ENCODE assay signal across 29 cellular contexts in the genomic region with DNA sequence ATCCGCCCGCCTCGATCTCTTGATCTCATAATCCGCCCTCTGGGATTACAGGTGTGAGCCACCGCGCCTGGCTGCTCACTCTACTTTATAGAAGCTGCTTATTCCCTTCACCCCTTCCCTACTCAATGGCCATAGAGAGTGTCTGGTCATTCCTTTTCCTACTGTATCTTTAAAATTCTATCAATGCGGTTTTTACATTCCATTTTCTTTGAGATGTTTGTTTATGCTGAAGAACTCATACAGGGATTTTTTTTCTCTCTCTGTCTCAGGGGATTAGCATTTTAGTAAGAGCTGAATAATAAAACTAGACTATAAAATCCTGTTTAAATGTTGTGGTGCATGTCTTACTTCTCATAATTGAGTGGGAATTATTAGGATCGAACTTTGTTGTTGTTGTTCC.
"Had no signal": no experiment of that assay in that cellular context is flagged by ENCODE, and none has a peak within 500 bp of the region (broad histone marks: within the 10 kb centered on the region; RNA-seq: fewer than 3 reads in every experiment).

No MANE protein-coding gene starts in this region.

- ATAC-seq: activated CD8-positive, alpha-beta T cell treated with anti-CD3 and anti-CD28 coated beads for 36 hours; activated T-cell treated with anti-CD3 and anti-CD28 coated beads, Interleukin-2, amount 50 U/mL, for 72 hours; body of pancreas; left colon; pancreas; sciatic nerve; SK-N-SH treated with all-trans-retinoic acid at 6 μM for 48 hours; stimulated activated effector memory CD8-positive, alpha-beta T cell treated with anti-CD3 and anti-CD28 coated beads, Interleukin-12 subunit alpha, Interleukin-12 subunit beta, amount 100 ng/mL, for 72 hours; stimulated activated naive CD8-positive, alpha-beta T cell treated with anti-CD3 and anti-CD28 coated beads, Interleukin-15, amount 100 ng/mL, for 72 hours; upper lobe of right lung had no signal

- H2AFZ ChIP-seq: hepatocyte had no signal

- H3K4me3 ChIP-seq: body of pancreas, colonic mucosa, dorsolateral prefrontal cortex, hepatocyte, pancreas, prostate gland, skin epidermis, suprapubic skin, tibial artery, upper lobe of right lung had no signal

- H3K79me2 ChIP-seq: hepatocyte had no signal

- H3K4me2 ChIP-seq: hepatocyte had no signal

- H3K27me3 ChIP-seq: body of pancreas, colonic mucosa, dorsolateral prefrontal cortex, hepatocyte, neutrophil, pancreas, suprapubic skin, tibial artery, upper lobe of right lung had no signal

- H3K27ac ChIP-seq: body of pancreas, colonic mucosa, dorsolateral prefrontal cortex, hepatocyte, neutrophil, pancreas, prostate gland, skin epidermis, suprapubic skin, tibial artery, upper lobe of right lung had no signal

- H3K36me3 ChIP-seq: colonic mucosa, neutrophil, pancreas, prostate gland, suprapubic skin, tibial artery, upper lobe of right lung had no signal

- DNase-seq: activated B cell treated with CpG ODN at 0.5 μM for 24 hours; activated CD4-positive, alpha-beta T cell treated with anti-CD3 and anti-CD28 coated beads, Interleukin-2, amount 50 U/mL, for 1 hour; activated CD8-positive, alpha-beta T cell treated with anti-CD3 and anti-CD28 coated beads for 36 hours; activated naive CD4-positive, alpha-beta T cell treated with Interleukin-2 at 50 U/mL for 16 hours; activated T-cell treated with anti-CD3 and anti-CD28 coated beads, Interleukin-2, amount 50 U/mL, for 72 hours; body of pancreas; colonic mucosa; dorsolateral prefrontal cortex; effector memory CD4-positive, alpha-beta T cell; kidney; left colon; mammary epithelial cell; naive B cell; nephron progenitor cell; pancreas; retina; stimulated activated CD4-positive, alpha-beta T cell treated with anti-CD3 and anti-CD28 coated beads, Interleukin-4, amount 100 ng/mL, for 24 hours; stimulated activated naive CD8-positive, alpha-beta T cell treated with anti-CD3 and anti-CD28 coated beads, Interleukin-15, amount 100 ng/mL, for 72 hours; T-helper 2 cell; tibial artery; upper lobe of right lung had no signal

- H3K4me1 ChIP-seq: colonic mucosa, pancreas, prostate gland, suprapubic skin, tibial artery, upper lobe of right lung had no signal

- H3K9me3 ChIP-seq: body of pancreas, colonic mucosa, neutrophil, pancreas, prostate gland, suprapubic skin, tibial artery, upper lobe of right lung had no signal
